9 cellular contexts compared by ENCODE assay signal in the genomic region with DNA sequence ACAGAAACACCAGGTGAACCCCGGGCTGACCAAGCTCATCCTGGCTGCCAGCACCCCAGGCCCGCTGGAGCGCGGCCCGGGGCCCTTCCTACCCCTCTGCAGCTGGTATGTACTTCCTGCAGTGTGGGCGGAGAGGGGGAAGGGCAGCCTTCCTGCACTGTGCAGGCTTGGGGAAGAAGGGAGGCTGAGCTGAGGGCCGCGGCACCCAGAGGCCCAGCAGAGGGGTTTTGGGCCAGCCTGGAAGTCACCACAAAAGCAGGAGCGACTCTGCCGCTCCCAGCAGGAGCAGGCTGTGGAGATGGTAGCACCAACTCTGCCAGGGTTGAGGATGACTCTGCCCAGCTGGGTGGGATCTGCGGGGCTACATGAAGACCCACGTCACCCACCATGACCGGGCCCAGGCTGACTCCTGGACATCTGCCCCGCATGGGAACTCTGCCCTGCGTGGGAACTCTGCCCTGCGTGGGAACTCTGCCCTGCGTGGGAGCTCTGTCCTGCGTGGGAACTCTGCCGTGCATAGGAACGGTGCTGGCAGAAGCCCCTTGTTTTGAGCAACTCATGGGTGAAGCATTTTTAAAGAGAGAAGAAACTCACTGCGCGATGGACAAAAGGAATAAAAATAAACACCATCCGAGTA.
A peak's percentile ranks its signal among the peaks of the same experiment; 100 is the strongest.
DNase-seq lines count a peak whose midpoint lies in the region; ATAC-seq and TF ChIP-seq lines count a peak whose summit lies in the region.
"Had no signal": no experiment of that assay in that cellular context is flagged by ENCODE, and none has a peak within 500 bp of the region (broad histone marks: within the 10 kb centered on the region; RNA-seq: fewer than 3 reads in every experiment).

No MANE protein-coding gene starts in this region.

- no peaks in the 10 kb centered on the region for H3K9me3 Mint-ChIP-seq in activated naive CD8-positive, alpha-beta T cell treated with anti-CD3 and anti-CD28 coated beads, Interleukin-2, amount 10 ng/mL, durations not matched to agents 7 days and 5 days
- H3K9me3 Mint-ChIP-seq in nephron, result no peaks in the 10 kb centered on the region

- H3K27ac ChIP-seq in hepatocyte, result no peak overlapping the region
- H3K27ac ChIP-seq: dorsolateral prefrontal cortex had no signal

- POLR2A ChIA-PET in activated naive CD8-positive, alpha-beta T cell treated with anti-CD3 and anti-CD28 coated beads, Interleukin-2, amount 10 ng/mL, durations not matched to agents 7 days and 5 days (lab: Charles Lee), result interaction anchor here (0.6 kb wide), 1 partner anchor 351 kb away, joined by 3 read pairs; the partner anchor contains the start of gene HDAC4

- H3K4me2 ChIP-seq in hepatocyte, result no peak overlapping the region

- H3K4me3 ChIP-seq in hepatocyte, result no peak overlapping the region

- H3K36me3 ChIP-seq in hepatocyte (replicated peaks; ENCODE audit: insufficient read depth, low read depth), result no peaks in the 10 kb centered on the region

- H3K79me2 ChIP-seq in hepatocyte, result no peaks in the 10 kb centered on the region

- H3K36me3 Mint-ChIP-seq in activated naive CD8-positive, alpha-beta T cell treated with anti-CD3 and anti-CD28 coated beads, Interleukin-2, amount 10 ng/mL, durations not matched to agents 7 days and 5 days, result no peaks in the 10 kb centered on the region
- H3K36me3 Mint-ChIP-seq in nephron (ENCODE audit: low read depth), result no peaks in the 10 kb centered on the region

- no peaks in the 10 kb centered on the region for H4K20me1 ChIP-seq in hepatocyte (ENCODE audit: insufficient read depth, poor library complexity, severe bottlenecking)

- H3K4me1 ChIP-seq in hepatocyte (ENCODE audit: insufficient read depth), result peaks cover 8% of the 10 kb centered on the region

- TF ChIP-seq CTCF in nephron (IDR thresholded peaks at IDR 0.05; ENCODE audit: unreplicated experiment in 3 of 3), result no peak
- no peak for TF ChIP-seq CTCF in hepatocyte (IDR thresholded peaks at IDR 0.05; ENCODE audit: poor library complexity)

- no peaks in the 10 kb centered on the region for H3K27me3 Mint-ChIP-seq in activated naive CD8-positive, alpha-beta T cell treated with anti-CD3 and anti-CD28 coated beads, Interleukin-2, amount 10 ng/mL, durations not matched to agents 7 days and 5 days
- peaks cover 7% of the 10 kb centered on the region for H3K27me3 Mint-ChIP-seq in nephron (ENCODE audit: low read depth)

- H3K4me1 Mint-ChIP-seq in activated naive CD8-positive, alpha-beta T cell treated with anti-CD3 and anti-CD28 coated beads, Interleukin-2, amount 10 ng/mL, durations not matched to agents 7 days and 5 days, result peaks cover 2% of the 10 kb centered on the region
- H3K4me1 Mint-ChIP-seq in nephron, result peaks cover 41% of the 10 kb centered on the region

- peak overlapping the region; percentile 51 for H3K27ac Mint-ChIP-seq in activated naive CD8-positive, alpha-beta T cell treated with anti-CD3 and anti-CD28 coated beads, Interleukin-2, amount 10 ng/mL, durations not matched to agents 7 days and 5 days
- peak overlapping the region in 2 of 3 experiments; percentile 66 to 68 for H3K27ac Mint-ChIP-seq in nephron

- no peaks in the 10 kb centered on the region for H3K27me3 ChIP-seq in hepatocyte
- H3K27me3 ChIP-seq: dorsolateral prefrontal cortex had no signal

- peak overlapping the region; percentile 35 for H3K4me3 Mint-ChIP-seq in activated naive CD8-positive, alpha-beta T cell treated with anti-CD3 and anti-CD28 coated beads, Interleukin-2, amount 10 ng/mL, durations not matched to agents 7 days and 5 days
- H3K4me3 Mint-ChIP-seq in nephron, result peak overlapping the region in 1 of 3 experiments; percentile 32

- H3K9me3 ChIP-seq in hepatocyte (ENCODE audit: low read depth), result no peaks in the 10 kb centered on the region

- peak; percentile 80 for ATAC-seq in activated naive CD8-positive, alpha-beta T cell treated with anti-CD3 and anti-CD28 coated beads, Interleukin-2, amount 10 ng/mL, durations not matched to agents 7 days and 5 days (ENCODE audit: low read depth)
- ATAC-seq in HG02763 (IDR thresholded peaks at IDR 0.05; ENCODE audit: unreplicated experiment) (no peak), HG02840 (IDR thresholded peaks at IDR 0.05; ENCODE audit: low FRiP score, unreplicated experiment) (no peak)

- H3K9me2 ChIP-seq in hepatocyte (replicated peaks; ENCODE audit: insufficient read depth), result no peaks in the 10 kb centered on the region

- H2AFZ ChIP-seq in hepatocyte, result no peak overlapping the region

- WGBS in hepatocyte (ENCODE audit: low lambda C conversion rate, missing lambda C conversion rate), result 70% methylated on average over 21 of the region's 23 CpGs

- DNase-seq in Ammon's horn (ENCODE audit: low spot score), result peak; percentile 43
- DNase-seq in SKM-1 (lab: John Stamatoyannopoulos, UW; ENCODE audit: unreplicated experiment), result peak; percentile 33
- DNase-seq in activated naive CD8-positive, alpha-beta T cell treated with anti-CD3 and anti-CD28 coated beads, Interleukin-2, amount 10 ng/mL, durations not matched to agents 7 days and 5 days, result peak; percentile 45
- DNase-seq in hepatocyte (ENCODE audit: low spot score), result no peak
- DNase-seq in NCI-H226, result no peak
- DNase-seq: dorsolateral prefrontal cortex had no signal

Comparison
In these comparisons a context has a peak if more than half of its experiments do, and no peak if none do; other contexts are left out.
1. DNase-seq: peak in Ammon's horn (single experiment), SKM-1 (single experiment) and activated naive CD8-positive, alpha-beta T cell treated with anti-CD3 and anti-CD28 coated beads, Interleukin-2, amount 10 ng/mL, durations not matched to agents 7 days and 5 days (single experiment); none in hepatocyte (single experiment) and NCI-H226 (single experiment).